ENCODE assay signal across 17 cellular contexts in genomic region chr9:114279693-114280092, GRCh38. TPM values are rescaled to one million over a fixed set of nuclear protein-coding genes. Genes with fewer than 3 reads are reported as not detected.
"Had no signal": no experiment of that assay in that cellular context is flagged by ENCODE, and none has a peak within 500 bp of the region (broad histone marks: within the 10 kb centered on the region; RNA-seq: fewer than 3 reads in every experiment).

No MANE protein-coding gene starts in this region.

- H3K27ac ChIP-seq: esophagus muscularis mucosa, psoas muscle, testis had no signal

- FAIRE-seq: TTC549 had no signal

- H3K27me3 ChIP-seq: brain microvascular endothelial cell, esophagus muscularis mucosa, testis had no signal

- ATAC-seq: activated naive CD4-positive, alpha-beta T cell treated with anti-CD3 and anti-CD28 coated beads, Interleukin-2, amount 50 U/mL, for 72 hours; left lobe of liver; psoas muscle had no signal

- H3K4me3 ChIP-seq: esophagus muscularis mucosa, psoas muscle, testis had no signal

- DNase-seq: activated CD4-positive, alpha-beta T cell treated with anti-CD3 and anti-CD28 coated beads, Interleukin-2, amount 50 U/mL, for 4 hours; activated T-cell treated with anti-CD3 and anti-CD28 coated beads, Interleukin-2, amount 50 U/mL, for 1 hour; amniotic stem cell; brain microvascular endothelial cell; cerebellar nuclear complex; occipital lobe; stimulated activated CD4-positive, alpha-beta T cell treated with anti-CD3 and anti-CD28 coated beads, Interleukin-4, amount 100 ng/mL, for 24 hours; T-helper 2 cell; testis had no signal

- H3K9me3 ChIP-seq: esophagus muscularis mucosa, psoas muscle, testis had no signal

- H3K36me3 ChIP-seq: brain microvascular endothelial cell had no signal

RNA-seq across cellular contexts. Expression of gene ORM1, which starts 43.2 kb away (rescaled TPM):
- total RNA-seq: activated naive CD4-positive, alpha-beta T cell treated with anti-CD3 and anti-CD28 coated beads, Interleukin-2, amount 50 U/mL, for 72 hours; dermis microvascular lymphatic vessel endothelial cell; fibroblast of villous mesenchyme; occipital lobe; testis had no signal

RNA-seq across cellular contexts. Expression of gene ORM2, which starts 50.0 kb away (rescaled TPM):
- total RNA-seq: activated naive CD4-positive, alpha-beta T cell treated with anti-CD3 and anti-CD28 coated beads, Interleukin-2, amount 50 U/mL, for 72 hours; dermis microvascular lymphatic vessel endothelial cell; esophagus muscularis mucosa; fibroblast of villous mesenchyme; occipital lobe; psoas muscle; urinary bladder had no signal
